ENCODE assay signal across 8 cellular contexts in genomic region chr14:36580856-36581831, GRCh38. TPM values are rescaled to one million over a fixed set of nuclear protein-coding genes. Genes with fewer than 3 reads are reported as not detected.
DNase-seq lines count a peak whose midpoint lies in the region; ATAC-seq and TF ChIP-seq lines count a peak whose summit lies in the region.

No MANE protein-coding gene starts in this region.

- H3K9me3 ChIP-seq in body of pancreas (no peaks in the 10 kb centered on the region), transverse colon (no peaks in the 10 kb centered on the region)

- no peak for TF ChIP-seq EP300 in transverse colon (IDR thresholded peaks at IDR 0.05; ENCODE audit: low read depth)

- TF ChIP-seq POLR2A in body of pancreas (IDR thresholded peaks at IDR 0.05) = no peak
- no peak for TF ChIP-seq POLR2A in transverse colon (IDR thresholded peaks at IDR 0.05)

- H3K36me3 ChIP-seq in body of pancreas (replicated peaks in 1 of 2; ENCODE audit: insufficient read depth in 1 of 2, low read depth in 2 of 2) = no peaks in the 10 kb centered on the region
- no peaks in the 10 kb centered on the region for H3K36me3 ChIP-seq in transverse colon

- H3K27me3 ChIP-seq in body of pancreas (peaks cover 0 to 19% of the 10 kb centered on the region in 2 donors), transverse colon (peaks cover 98% of the 10 kb centered on the region)

- peak; percentile 14 for DNase-seq in EH (ENCODE audit: low read depth)
- DNase-seq in LNCaP clone FGC (ENCODE audit: low read depth) = no peak
- peak in 2 of 4 donors; percentile 24 to 39 for DNase-seq in body of pancreas
- peak; percentile 61 for DNase-seq in kidney tubule cell (ENCODE audit: low spot score)
- DNase-seq in transverse colon = no peak

- H3K27ac ChIP-seq in body of pancreas (no peak overlapping the region), transverse colon (no peak overlapping the region)

- H3K4me3 ChIP-seq in LNCaP clone FGC (ENCODE audit: low read depth, low read length) = peak overlapping the region; percentile 52
- peak overlapping the region in 1 of 2 donors; percentile 39 for H3K4me3 ChIP-seq in body of pancreas
- peak overlapping the region in 3 of 4 donors; percentile 12 to 51 (median 34) for H3K4me3 ChIP-seq in transverse colon

- intact Hi-C loops in body of pancreas (cut with DNase I) = no loop called here
- intact Hi-C loops in transverse colon (cut with DNase I; ENCODE audit: low total_unique reads) = no loop called here

- 0% methylated on average over 18 to 101 of the region's 103 CpGs for WGBS in body of pancreas, 2 donors
- 7% methylated on average over 75 of the region's 103 CpGs; no CpG with 5 or more reads in 1 of the 2 donors for WGBS in transverse colon (ENCODE audit: low coverage in 1 of 2), 2 donors

- in situ Hi-C loops in transverse colon (cut with MboI; ENCODE audit: low pct_ligation_motif_present in 1 of 4, low pct_unique_long_range_greater_than_20kb in 1 of 4, low sequenced_read_pairs in 3 of 4) = no loop called here

- 0 out of 2 replicates have a peak, but pooled peaks have one; percentile 6 for TF ChIP-seq CTCF in LNCaP clone FGC (IDR thresholded peaks at IDR 0.05; ENCODE audit: control insufficient read depth, extremely low read depth, insufficient read depth)
- TF ChIP-seq CTCF in body of pancreas (IDR thresholded peaks at IDR 0.05) = no peak
- TF ChIP-seq CTCF in transverse colon (IDR thresholded peaks at IDR 0.05) = no peak

- peak; percentile 60 for ATAC-seq in body of pancreas
- no peak for ATAC-seq in HG02885 (IDR thresholded peaks at IDR 0.05; ENCODE audit: poor library complexity, unreplicated experiment)
- ATAC-seq in HG02840 (IDR thresholded peaks at IDR 0.05; ENCODE audit: low FRiP score, unreplicated experiment) = no peak
- no peak for ATAC-seq in GM18870 (IDR thresholded peaks at IDR 0.05; ENCODE audit: unreplicated experiment)

- H3K4me1 ChIP-seq in body of pancreas (peaks cover 33% of the 10 kb centered on the region), transverse colon (peaks cover 0 to 30% (median 23%) of the 10 kb centered on the region in 4 donors)

RNA-seq across cellular contexts. Expression of gene NKX2-8, which starts 1.3 kb away (rescaled TPM):
- total RNA-seq in body of pancreas (not detected), transverse colon (not detected)

Comparison
In these comparisons a context has a peak if more than half of its experiments do, and no peak if none do; other contexts are left out.
1. DNase-seq: peak in EH (single experiment) and kidney tubule cell (single experiment); none in LNCaP clone FGC (single experiment) and transverse colon (single experiment).